12 cellular contexts compared by ENCODE assay signal in genomic region chr1:12511128-12511484, GRCh38.
DNase-seq lines count a peak whose midpoint lies in the region; ATAC-seq and TF ChIP-seq lines count a peak whose summit lies in the region.
"Had no signal": no experiment of that assay in that cellular context is flagged by ENCODE, and none has a peak within 500 bp of the region (broad histone marks: within the 10 kb centered on the region; RNA-seq: fewer than 3 reads in every experiment).

No MANE protein-coding gene starts in this region.

- H3K4me3 ChIP-seq in mononuclear cell (ENCODE audit: low read length) (peak overlapping the region; percentile 13), tibial nerve (peak overlapping the region in 1 of 4 donors; percentile 22)

- no peaks in the 10 kb centered on the region for H3K27me3 Mint-ChIP-seq in activated naive CD4-positive, alpha-beta T cell treated with anti-CD3 and anti-CD28 coated beads, Interleukin-2, amount 10 ng/mL, durations not matched to agents 7 days and 5 days
- H3K27me3 Mint-ChIP-seq: type B pancreatic cell had no signal

- CTCF ChIA-PET in activated naive CD4-positive, alpha-beta T cell treated with anti-CD3 and anti-CD28 coated beads, Interleukin-2, amount 10 ng/mL, durations not matched to agents 7 days and 5 days (lab: Charles Lee) = interaction anchor here (0.8 to 1.9 kb wide), 6 partner anchors 33 to 148 kb away, joined by 3 to 6 read pairs (median 4); no protein-coding TSS in a partner anchor

- H3K36me3 Mint-ChIP-seq in activated naive CD4-positive, alpha-beta T cell treated with anti-CD3 and anti-CD28 coated beads, Interleukin-2, amount 10 ng/mL, durations not matched to agents 7 days and 5 days = peaks cover 67% of the 10 kb centered on the region

- H3K27ac Mint-ChIP-seq in activated naive CD4-positive, alpha-beta T cell treated with anti-CD3 and anti-CD28 coated beads, Interleukin-2, amount 10 ng/mL, durations not matched to agents 7 days and 5 days = peak overlapping the region; percentile 98

- WGBS in tibial nerve, 2 donors = 64 to 75% methylated on average over 3 of the region's 3 CpGs

- peaks cover 0 to 24% (median 0%) of the 10 kb centered on the region in 3 donors for H3K36me3 ChIP-seq in tibial nerve

- H3K4me1 ChIP-seq in mononuclear cell (ENCODE audit: insufficient read depth, low read length) (peaks cover 20% of the 10 kb centered on the region), tibial nerve (peaks cover 5 to 62% (median 14%) of the 10 kb centered on the region in 4 donors)

- TF ChIP-seq CTCF in tibial nerve (IDR thresholded peaks at IDR 0.05) = no peak

- peaks cover 62% of the 10 kb centered on the region for H3K4me1 Mint-ChIP-seq in activated naive CD4-positive, alpha-beta T cell treated with anti-CD3 and anti-CD28 coated beads, Interleukin-2, amount 10 ng/mL, durations not matched to agents 7 days and 5 days

- ATAC-seq in HG02571 (IDR thresholded peaks at IDR 0.05; ENCODE audit: unreplicated experiment) = no peak

- H3K27ac ChIP-seq in cingulate gyrus (ENCODE audit: low read depth, low read length) = peak overlapping the region; percentile 65
- H3K27ac ChIP-seq in tibial nerve = peak overlapping the region; percentile 24 to 78 (median 70)

- H3K9me3 Mint-ChIP-seq in activated naive CD4-positive, alpha-beta T cell treated with anti-CD3 and anti-CD28 coated beads, Interleukin-2, amount 10 ng/mL, durations not matched to agents 7 days and 5 days = peaks cover 6% of the 10 kb centered on the region
- H3K9me3 Mint-ChIP-seq: type B pancreatic cell had no signal

- DNase-seq in activated naive CD4-positive, alpha-beta T cell treated with anti-CD3 and anti-CD28 coated beads, Interleukin-2, amount 10 ng/mL, durations not matched to agents 7 days and 5 days = no peak
- DNase-seq in activated naive CD4-positive, alpha-beta T cell treated with anti-CD3 and anti-CD28 coated beads, Interleukin-2, amount 50 U/mL, for 16 hours = no peak
- DNase-seq in tibial nerve (ENCODE audit: low spot score in 2 of 2) (no peak), hippocampal formation (lab: John Stamatoyannopoulos, UW) (no peak), AML-193 (lab: John Stamatoyannopoulos, UW) (no peak)
- DNase-seq: cortex of kidney, glutamatergic neuron, NCI-H446 had no signal

- TF ChIP-seq POLR2A in tibial nerve (IDR thresholded peaks at IDR 0.05) = no peak

- no peaks in the 10 kb centered on the region for H3K9me3 ChIP-seq in mononuclear cell (ENCODE audit: low read depth, low read length)
- no peaks in the 10 kb centered on the region for H3K9me3 ChIP-seq in tibial nerve

- TF ChIP-seq EP300 in tibial nerve (IDR thresholded peaks at IDR 0.05) = no peak

- H3K27me3 ChIP-seq in mononuclear cell (ENCODE audit: insufficient read depth, low read length) (no peaks in the 10 kb centered on the region), tibial nerve (no peaks in the 10 kb centered on the region)

- peak overlapping the region; percentile 79 for H3K4me3 Mint-ChIP-seq in activated naive CD4-positive, alpha-beta T cell treated with anti-CD3 and anti-CD28 coated beads, Interleukin-2, amount 10 ng/mL, durations not matched to agents 7 days and 5 days
- H3K4me3 Mint-ChIP-seq: type B pancreatic cell had no signal
